Comparison of ENCODE assay signal across 23 cellular contexts in genomic region chr14:64249363-64249762, GRCh38. TPM values are rescaled to one million over a fixed set of nuclear protein-coding genes. Genes with fewer than 3 reads are reported as not detected.
"Had no signal": no experiment of that assay in that cellular context is flagged by ENCODE, and none has a peak within 500 bp of the region (broad histone marks: within the 10 kb centered on the region; RNA-seq: fewer than 3 reads in every experiment).

No MANE protein-coding gene starts in this region.

- H3K9me3 ChIP-seq: left lung, lower lobe of right lung, thyroid gland, transverse colon, upper lobe of left lung had no signal

- H3K27ac ChIP-seq: left lung, lower lobe of right lung, skin epidermis, thyroid gland, transverse colon, upper lobe of left lung had no signal

- H3K4me3 ChIP-seq: left lung, lower lobe of right lung, skin epidermis, thyroid gland, transverse colon, upper lobe of left lung had no signal

- H3K4me1 ChIP-seq: left lung, lower lobe of right lung, thyroid gland, upper lobe of left lung had no signal

- ATAC-seq: left cardiac atrium; left lung; lower lobe of right lung; naive thymus-derived CD8-positive, alpha-beta T cell; right cardiac atrium; sciatic nerve; stimulated activated memory B cell treated with anti-CD40 and anti-IgM and Interleukin-4, amounts not matched to agents 10 μg/mL and 1 μg/mL and 100 μg/mL, for 72 hours; stimulated activated naive CD8-positive, alpha-beta T cell treated with anti-CD3 and anti-CD28 coated beads, Interleukin-15, amount 100 ng/mL, for 72 hours had no signal

- H3K36me3 ChIP-seq: left lung, lower lobe of right lung, thyroid gland, transverse colon, upper lobe of left lung had no signal

- H3K27me3 ChIP-seq: left lung, thyroid gland, transverse colon, upper lobe of left lung had no signal

- DNase-seq: hippocampal formation; kidney glomerular epithelial cell; left cardiac atrium; left lung; lower lobe of right lung; mammary epithelial cell; mesenchymal stem cell; naive thymus-derived CD8-positive, alpha-beta T cell; nucleus accumbens; retina; right cardiac atrium; stimulated activated CD4-positive, alpha-beta T cell treated with anti-CD3 and anti-CD28 coated beads, Interleukin-4, amount 100 ng/mL, for 24 hours; stimulated activated CD8-positive, alpha-beta memory T cell treated with anti-CD3 and anti-CD28 coated beads, Interleukin-4, amount 100 ng/mL, for 48 hours; stimulated activated naive CD4-positive, alpha-beta T cell treated with Interleukin-2 at 50 U/mL for 16 hours; stimulated activated naive CD8-positive, alpha-beta T cell treated with anti-CD3 and anti-CD28 coated beads, Interleukin-15, amount 100 ng/mL, for 72 hours; substantia nigra; thyroid gland; transverse colon; upper lobe of left lung had no signal

RNA-seq across cellular contexts. Expression of gene ESR2, which starts 44.8 kb away (rescaled TPM):
- total RNA-seq: osteoblast had no signal
